9 cellular contexts compared by ENCODE assay signal in the genomic region with DNA sequence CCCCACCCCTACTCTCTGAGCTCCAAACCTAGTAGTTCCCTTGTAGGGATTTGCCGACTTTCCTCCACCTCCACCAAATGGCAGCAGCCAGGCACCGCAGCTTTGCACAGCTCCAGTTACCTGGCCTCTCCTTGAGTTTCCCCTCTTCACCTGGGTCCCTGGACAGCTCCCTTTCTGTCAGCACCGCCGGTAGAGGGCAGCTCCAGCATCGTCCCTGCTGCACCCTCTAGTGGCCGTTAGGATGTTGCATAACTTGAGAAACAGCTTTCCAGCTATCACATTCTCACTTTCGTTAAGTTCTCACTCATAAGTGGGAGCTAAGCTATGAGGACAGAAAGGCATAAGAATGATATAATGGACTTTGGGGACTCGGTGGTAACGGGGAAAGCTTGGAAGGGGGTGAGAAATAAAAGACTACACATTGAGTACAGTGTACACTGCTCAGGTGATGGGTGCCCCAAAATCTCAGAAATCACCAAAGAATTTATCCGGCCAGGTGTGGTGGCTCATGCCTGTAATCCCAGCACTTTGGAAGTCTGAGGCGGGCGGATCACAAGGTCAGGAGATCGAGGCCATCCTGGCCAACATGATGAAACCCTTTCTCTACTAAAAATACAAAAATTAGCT.
A peak's percentile ranks its signal among the peaks of the same experiment; 100 is the strongest.
DNase-seq lines count a peak whose midpoint lies in the region; ATAC-seq and TF ChIP-seq lines count a peak whose summit lies in the region.
"Had no signal": no experiment of that assay in that cellular context is flagged by ENCODE, and none has a peak within 500 bp of the region (broad histone marks: within the 10 kb centered on the region; RNA-seq: fewer than 3 reads in every experiment).

No MANE protein-coding gene starts in this region.

- no peak overlapping the region for H3K27ac ChIP-seq in HCT116 (ENCODE audit: low read depth, low read length)
- H3K27ac ChIP-seq in uterus, result no peak overlapping the region
- H3K27ac ChIP-seq: skin epidermis had no signal

- no peak overlapping the region for H3K4me3 ChIP-seq in GM06990 (replicated peaks; ENCODE audit: low read depth, low read length)
- no peak overlapping the region for H3K4me3 ChIP-seq in HCT116 (replicated peaks in 1 of 2; ENCODE audit: low read depth in 1 of 2, low read length in 2 of 2)
- H3K4me3 ChIP-seq in MG63, result no peak overlapping the region
- H3K4me3 ChIP-seq in uterus, result no peak overlapping the region
- H3K4me3 ChIP-seq: skin epidermis had no signal

- H3K9me3 ChIP-seq in HCT116 (ENCODE audit: control insufficient read depth in 1 of 2, insufficient read depth in 1 of 2, low read depth in 1 of 2, low read length in 2 of 2), result no peaks in the 10 kb centered on the region
- no peaks in the 10 kb centered on the region for H3K9me3 ChIP-seq in MG63
- no peaks in the 10 kb centered on the region for H3K9me3 ChIP-seq in uterus

- TF ChIP-seq POLR2A in HCT116 (IDR thresholded peaks at IDR 0.05; ENCODE audit: borderline replicate concordance, extremely low read depth, insufficient read depth, insufficient read length), result no peak
- no peak for TF ChIP-seq POLR2A in uterus (IDR thresholded peaks at IDR 0.05)

- DNase-seq in GM06990 (ENCODE audit: extremely low read depth, insufficient read length) (peak; percentile 31), HCT116 (ENCODE audit: low read depth, low spot score) (peak; percentile 54), MG63 (peak; percentile 56), RPMI8226 (peak; percentile 79), glomerular endothelial cell (ENCODE audit: extremely low read depth, low read depth, low spot score) (peak; percentile 9), pons (ENCODE audit: low spot score) (peak; percentile 80), uterus (peak; percentile 31 to 39)
- DNase-seq in activated effector memory CD4-positive, alpha-beta T cell treated with Interleukin-2 at 50 U/mL for 16 hours, result peak; percentile 34

- H3K4me2 ChIP-seq in HCT116 (ENCODE audit: low read length), result no peak overlapping the region

- RAD21 ChIA-PET in HCT116 (lab: Charles Lee; ENCODE audit: low non-redundant PET in 1 of 2, low total read pairs in 2 of 2, uncharacterized antibody in 2 of 2, unreplicated experiment in 2 of 2), result interaction anchor here (0.9 to 1.5 kb wide), 6 partner anchors 9 to 304 kb away, joined by 3 to 6 read pairs (median 4); no protein-coding TSS in a partner anchor

- H3K9me2 ChIP-seq in HCT116 (ENCODE audit: insufficient read depth), result no peaks in the 10 kb centered on the region

- CTCF ChIA-PET in HCT116 (lab: Charles Lee), result interaction anchor here (0.6 to 3.7 kb wide), 28 partner anchors 9 to 398 kb away, joined by 3 to 49 read pairs (median 4); partner anchors contain the start of gene SUGT1

- H3K27me3 ChIP-seq in GM06990 (replicated peaks; ENCODE audit: control insufficient read depth, insufficient read depth, low read length) (no peaks in the 10 kb centered on the region), HCT116 (ENCODE audit: insufficient read depth, low read length) (peaks cover 14% of the 10 kb centered on the region), MG63 (peaks cover 20% of the 10 kb centered on the region), uterus (no peaks in the 10 kb centered on the region)

- H3K4me1 ChIP-seq in HCT116 (ENCODE audit: control insufficient read depth in 1 of 2, insufficient read depth in 2 of 2, low read length in 2 of 2) (no peaks in the 10 kb centered on the region), uterus (no peaks in the 10 kb centered on the region)

- intact Hi-C loops in HCT116 (cut with micrococcal nuclease), result loop anchor here (1.0 to 5.0 kb wide), 3 partner anchors 105 to 359 kb away; no protein-coding TSS in a partner anchor
- intact Hi-C loops in uterus (cut with DNase I; ENCODE audit: low total_unique reads), result no loop called here

- peak; percentile 100 for ATAC-seq in HCT116

- TF ChIP-seq CTCF in GM06990 (IDR thresholded peaks at IDR 0.05; ENCODE audit: insufficient read depth, low read length, poor library complexity, severe bottlenecking) (peak; percentile 89), HCT116 (IDR thresholded peaks at IDR 0.05 in 2 of 3, conservative IDR thresholded peaks at IDR 0.05 in 1 of 3; ENCODE audit: borderline replicate concordance in 1 of 3, insufficient read depth in 1 of 3, low read depth in 2 of 3, low read length in 2 of 3) (peak; percentile 85 to 91 (median 90)), uterus (IDR thresholded peaks at IDR 0.05) (peak; percentile 52 to 76 (median 60))

- no peak overlapping the region for H3K9ac ChIP-seq in HCT116 (ENCODE audit: low read length)

- POLR2A ChIA-PET in HCT116 (lab: Charles Lee), result no interaction called here

- H3K79me2 ChIP-seq in HCT116 (ENCODE audit: insufficient read depth, low read length), result no peaks in the 10 kb centered on the region

- H2AFZ ChIP-seq in HCT116 (ENCODE audit: low read depth, low read length, poor library complexity, severe bottlenecking), result no peak overlapping the region

- no peaks in the 10 kb centered on the region for H4K20me1 ChIP-seq in HCT116 (ENCODE audit: insufficient read depth)

- H3K36me3 ChIP-seq in GM06990 (ENCODE audit: control insufficient read depth, insufficient read depth, low read length) (no peaks in the 10 kb centered on the region), HCT116 (ENCODE audit: control insufficient read depth in 1 of 2, insufficient read depth in 2 of 2, low read length in 2 of 2) (no peaks in the 10 kb centered on the region), MG63 (no peaks in the 10 kb centered on the region), uterus (no peaks in the 10 kb centered on the region)

- BruUV-seq in HCT116 (replicated peaks; lab: Mats Ljungman, UMichigan), result no TSS peak

- peak; percentile 76 for TF ChIP-seq RAD21 in HCT116 (IDR thresholded peaks at IDR 0.05; ENCODE audit: low read depth)

TF ChIP-seq in HCT116, 20 proteins besides CTCF, POLR2A, EP300 and RAD21 (continues in another document):
- TF ChIP-seq JUND (IDR thresholded peaks at IDR 0.05) (no peak), POLR2AphosphoS5 (IDR thresholded peaks at IDR 0.05; ENCODE audit: low read depth, low read length) (no peak), ELF1 (IDR thresholded peaks at IDR 0.05; ENCODE audit: borderline replicate concordance, low read depth) (no peak), REST (IDR thresholded peaks at IDR 0.05; ENCODE audit: low read depth) (peak; percentile 89), CBX3 (IDR thresholded peaks at IDR 0.05; ENCODE audit: low read depth) (no peak), SP1 (IDR thresholded peaks at IDR 0.05; ENCODE audit: low read depth) (no peak), ZFX (IDR thresholded peaks at IDR 0.05) (no peak), YY1 (IDR thresholded peaks at IDR 0.05; ENCODE audit: extremely low read depth, insufficient replicate concordance, low read depth, low read length) (no peak), CEBPB (IDR thresholded peaks at IDR 0.05; ENCODE audit: low read depth) (peak; percentile 56), EZH2phosphoT487 (IDR thresholded peaks at IDR 0.05; ENCODE audit: borderline replicate concordance) (no peak), FOSL1 (IDR thresholded peaks at IDR 0.05; ENCODE audit: low read depth) (no peak), ZNF274 (IDR thresholded peaks at IDR 0.05; ENCODE audit: low read depth, low read length) (no peak), ZBTB33 (IDR thresholded peaks at IDR 0.05; ENCODE audit: extremely low read depth, insufficient replicate concordance, low read length) (no peak), SRF (IDR thresholded peaks at IDR 0.05; ENCODE audit: low read depth) (no peak), SIN3A (IDR thresholded peaks at IDR 0.05; ENCODE audit: low read depth) (no peak)
- TF ChIP-seq, protein P1, sequence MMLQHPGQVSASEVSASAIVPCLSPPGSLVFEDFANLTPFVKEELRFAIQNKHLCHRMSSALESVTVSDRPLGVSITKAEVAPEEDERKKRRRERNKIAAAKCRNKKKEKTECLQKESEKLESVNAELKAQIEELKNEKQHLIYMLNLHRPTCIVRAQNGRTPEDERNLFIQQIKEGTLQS (IDR thresholded peaks at IDR 0.05), result no peak

Comparison
In these comparisons a context has a peak if more than half of its experiments do, and no peak if none do; other contexts are left out.
1. DNase-seq: peak in every context shown above with its lines; median percentile 80 in pons; 79 in RPMI8226; 56 in MG63; 54 in HCT116; 35 in uterus; 34 in activated effector memory CD4-positive, alpha-beta T cell treated with Interleukin-2 at 50 U/mL for 16 hours; 31 in GM06990; 9 in glomerular endothelial cell.